17 cellular contexts compared by ENCODE assay signal in the genomic region with DNA sequence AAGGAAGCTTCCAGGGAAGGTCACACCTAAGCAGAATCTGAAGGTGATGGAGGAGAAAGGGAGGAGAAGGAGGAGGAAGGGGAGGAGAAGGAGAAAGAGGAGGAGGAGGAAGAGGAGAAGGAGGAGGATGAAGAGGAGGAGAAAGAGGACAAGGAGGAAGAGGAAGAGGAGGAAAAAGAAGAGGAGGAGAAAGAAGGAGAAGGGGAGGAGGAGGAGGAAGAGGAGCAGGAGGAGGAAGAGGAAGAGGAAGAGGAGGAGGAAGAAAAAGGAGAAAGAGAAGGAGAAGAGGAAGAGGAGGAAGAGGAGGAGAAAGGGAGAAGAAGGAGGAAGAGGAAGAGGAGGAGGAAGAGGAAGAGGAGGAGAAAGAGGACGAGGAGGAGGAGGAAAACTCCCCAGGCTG. TPM values are rescaled to one million over a fixed set of nuclear protein-coding genes. Genes with fewer than 3 reads are reported as not detected.
DNase-seq lines count a peak whose midpoint lies in the region; ATAC-seq and TF ChIP-seq lines count a peak whose summit lies in the region.
"Had no signal": no experiment of that assay in that cellular context is flagged by ENCODE, and none has a peak within 500 bp of the region (broad histone marks: within the 10 kb centered on the region; RNA-seq: fewer than 3 reads in every experiment).

No MANE protein-coding gene starts in this region.

- CTCF ChIA-PET in HEK293 (lab: Yijun Ruan, JAX) (no interaction called here), WTC11 (lab: Charles Lee) (no interaction called here)

- H3K36me3 ChIP-seq in HEK293 (ENCODE audit: control insufficient read depth in 2 of 2, insufficient read depth in 1 of 2, low read length in 2 of 2) = peaks cover 0 to 3% of the 10 kb centered on the region in 2 experiments; a peak in 1 of 3 replicates

- TF ChIP-seq CTCF in HEK293 (tag by site-specific recombination; IDR thresholded peaks at IDR 0.05) = no peak
- TF ChIP-seq CTCF in WTC11 (IDR thresholded peaks at IDR 0.05) = no peak
- TF ChIP-seq CTCF in glutamatergic neuron (IDR thresholded peaks at IDR 0.05; ENCODE audit: partially characterized antibody, unreplicated experiment) = no peak

- H3K9me3 Mint-ChIP-seq in WTC11 (no peaks in the 10 kb centered on the region), glutamatergic neuron (ENCODE audit: unreplicated experiment) (peaks cover 10% of the 10 kb centered on the region)
- H3K9me3 Mint-ChIP-seq: CD4-positive, alpha-beta T cell; CD8-positive, alpha-beta T cell had no signal

- no peak overlapping the region for H3K27ac ChIP-seq in HEK293 (ENCODE audit: extremely low read depth, low read depth, low read length)
- H3K27ac ChIP-seq: 22Rv1; A549; BLaER1 treated with 17β-estradiol and CSF1 and Interleukin-3, amounts not matched to agents 10 nM and 100 nM; C4-2B had no signal

- H3K4me1 Mint-ChIP-seq in WTC11 = no peaks in the 10 kb centered on the region
- H3K4me1 Mint-ChIP-seq in glutamatergic neuron (ENCODE audit: low read depth, unreplicated experiment) = peaks cover 16% of the 10 kb centered on the region
- H3K4me1 Mint-ChIP-seq: B cell had no signal

- H3K9me3 ChIP-seq in HEK293 (ENCODE audit: control insufficient read depth, insufficient read depth, low read depth, low read length) = no peaks in the 10 kb centered on the region
- H3K9me3 ChIP-seq: A549, Caco-2 had no signal

- H3K4me1 ChIP-seq in HEK293 (ENCODE audit: control insufficient read depth, insufficient read depth, low read length) = no peaks in the 10 kb centered on the region
- H3K4me1 ChIP-seq: A549, Caco-2 had no signal

- H3K27me3 Mint-ChIP-seq in WTC11 (ENCODE audit: low read depth) (no peaks in the 10 kb centered on the region), glutamatergic neuron (ENCODE audit: unreplicated experiment) (peaks cover 19% of the 10 kb centered on the region)
- H3K27me3 Mint-ChIP-seq: B cell had no signal

- H3K4me3 Mint-ChIP-seq in WTC11 (no peak overlapping the region), glutamatergic neuron (ENCODE audit: unreplicated experiment) (no peak overlapping the region)
- H3K4me3 Mint-ChIP-seq: B cell; CD4-positive, alpha-beta T cell; CD8-positive, alpha-beta T cell had no signal

- POLR2A ChIA-PET in HEK293 (lab: Yijun Ruan, JAX) = no interaction called here
- POLR2A ChIA-PET in WTC11 (lab: Charles Lee) = no interaction called here

- H3K27ac Mint-ChIP-seq in WTC11 (no peak overlapping the region), glutamatergic neuron (ENCODE audit: unreplicated experiment) (peak overlapping the region; percentile 33)
- H3K27ac Mint-ChIP-seq: B cell; CD4-positive, alpha-beta T cell; CD8-positive, alpha-beta T cell had no signal

- peaks cover 61% of the 10 kb centered on the region for H3K36me3 Mint-ChIP-seq in WTC11
- H3K36me3 Mint-ChIP-seq in glutamatergic neuron (ENCODE audit: unreplicated experiment) = peaks cover 5% of the 10 kb centered on the region
- H3K36me3 Mint-ChIP-seq: CD8-positive, alpha-beta T cell had no signal

- no peak overlapping the region for H3K4me3 ChIP-seq in HEK293 (ENCODE audit: low read depth, low read length)
- H3K4me3 ChIP-seq: A549; BLaER1 treated with 17β-estradiol and CSF1 and Interleukin-3, amounts not matched to agents 10 nM and 100 nM; GM12878 had no signal

- DNase-seq in WTC11 (ENCODE audit: low spot score) (no peak), glutamatergic neuron (no peak), GDM1 (lab: John Stamatoyannopoulos, UW) (no peak)
- DNase-seq: AML-193; Caco-2; Calu3; CD4-positive, alpha-beta T cell; CD8-positive, alpha-beta T cell; DMS79 treated with DMSO at 0.1 percent for 48 hours had no signal

- ATAC-seq in WTC11 (no peak), GM19455 (IDR thresholded peaks at IDR 0.05; ENCODE audit: unreplicated experiment) (no peak)
- ATAC-seq: CD8-positive, alpha-beta T cell; GM12878 had no signal

TF ChIP-seq in HEK293, 187 proteins besides CTCF, POLR2A, EP300 and RAD21:
- no peak for TF ChIP-seq SP7 (tag by site-specific recombination; IDR thresholded peaks at IDR 0.05)
- TF ChIP-seq EGR2 (tag by site-specific recombination; IDR thresholded peaks at IDR 0.05; ENCODE audit: low read depth) = peak; percentile 57; the same call in 1 of the 2 replicates
- TF ChIP-seq, protein P1, sequence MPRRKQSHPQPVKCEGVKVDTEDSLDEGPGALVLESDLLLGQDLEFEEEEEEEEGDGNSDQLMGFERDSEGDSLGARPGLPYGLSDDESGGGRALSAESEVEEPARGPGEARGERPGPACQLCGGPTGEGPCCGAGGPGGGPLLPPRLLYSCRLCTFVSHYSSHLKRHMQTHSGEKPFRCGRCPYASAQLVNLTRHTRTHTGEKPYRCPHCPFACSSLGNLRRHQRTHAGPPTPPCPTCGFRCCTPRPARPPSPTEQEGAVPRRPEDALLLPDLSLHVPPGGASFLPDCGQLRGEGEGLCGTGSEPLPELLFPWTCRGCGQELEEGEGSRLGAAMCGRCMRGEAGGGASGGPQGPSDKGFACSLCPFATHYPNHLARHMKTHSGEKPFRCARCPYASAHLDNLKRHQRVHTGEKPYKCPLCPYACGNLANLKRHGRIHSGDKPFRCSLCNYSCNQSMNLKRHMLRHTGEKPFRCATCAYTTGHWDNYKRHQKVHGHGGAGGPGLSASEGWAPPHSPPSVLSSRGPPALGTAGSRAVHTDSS (tag by site-specific recombination; IDR thresholded peaks at IDR 0.05) = peak; percentile 94
- TF ChIP-seq KLF8 (tag by site-specific recombination; IDR thresholded peaks at IDR 0.05) = no peak

TF ChIP-seq in WTC11, 78 proteins besides CTCF, POLR2A, EP300 and RAD21:
- TF ChIP-seq PRRX2 (CRISPR knock-in tag; IDR thresholded peaks at IDR 0.05) = no peak
- TF ChIP-seq, protein P2, sequence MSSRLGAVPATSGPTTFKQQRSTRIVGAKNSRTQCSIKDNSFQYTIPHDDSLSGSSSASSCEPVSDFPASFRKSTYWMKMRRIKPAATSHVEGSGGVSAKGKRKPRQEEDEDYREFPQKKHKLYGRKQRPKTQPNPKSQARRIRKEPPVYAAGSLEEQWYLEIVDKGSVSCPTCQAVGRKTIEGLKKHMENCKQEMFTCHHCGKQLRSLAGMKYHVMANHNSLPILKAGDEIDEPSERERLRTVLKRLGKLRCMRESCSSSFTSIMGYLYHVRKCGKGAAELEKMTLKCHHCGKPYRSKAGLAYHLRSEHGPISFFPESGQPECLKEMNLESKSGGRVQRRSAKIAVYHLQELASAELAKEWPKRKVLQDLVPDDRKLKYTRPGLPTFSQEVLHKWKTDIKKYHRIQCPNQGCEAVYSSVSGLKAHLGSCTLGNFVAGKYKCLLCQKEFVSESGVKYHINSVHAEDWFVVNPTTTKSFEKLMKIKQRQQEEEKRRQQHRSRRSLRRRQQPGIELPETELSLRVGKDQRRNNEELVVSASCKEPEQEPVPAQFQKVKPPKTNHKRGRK (CRISPR knock-in tag; IDR thresholded peaks at IDR 0.05; ENCODE audit: borderline replicate concordance) = 0 out of 2 replicates have a peak, but pooled peaks have one; percentile 51

RNA-seq across cellular contexts. Expression of gene CRMP1, which starts 41.2 kb away (rescaled TPM):
- 109 to 134 TPM (median 110 TPM) in 3 replicates for total RNA-seq in WTC11 (2021)
- total RNA-seq in glutamatergic neuron (ENCODE audit: unreplicated experiment) = 947 TPM
- total RNA-seq: B cell; Caco-2; Calu3; CD4-positive, alpha-beta T cell; CD8-positive, alpha-beta T cell had no signal
